1 cellular context compared by ENCODE assay signal in genomic region chr6:16390909-16391450, GRCh38.
A peak's percentile ranks its signal among the peaks of the same experiment; 100 is the strongest.
TF ChIP-seq lines count a peak whose summit lies in the region.
"Not testable (repeated sequence)": the region's sequence is repeated elsewhere in the genome, so short reads cannot be mapped to it uniquely, and the experiment has no call there.

No MANE protein-coding gene starts in this region.

TF ChIP-seq in K562, 482 proteins besides CTCF, POLR2A, EP300 and RAD21 (continued from another document):
- TF ChIP-seq, protein P1, sequence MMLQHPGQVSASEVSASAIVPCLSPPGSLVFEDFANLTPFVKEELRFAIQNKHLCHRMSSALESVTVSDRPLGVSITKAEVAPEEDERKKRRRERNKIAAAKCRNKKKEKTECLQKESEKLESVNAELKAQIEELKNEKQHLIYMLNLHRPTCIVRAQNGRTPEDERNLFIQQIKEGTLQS (IDR thresholded peaks at IDR 0.05): peak; percentile 89
- TF ChIP-seq, protein P1 (CRISPR knock-in tag; conservative IDR thresholded peaks at IDR 0.05): not testable (repeated sequence)
- peak; percentile 58; the same call in 1 of the 2 replicates for TF ChIP-seq ATF7 (IDR thresholded peaks at IDR 0.05)
- peak; percentile 51; the same call in 1 of the 2 replicates for TF ChIP-seq ZNF384 (IDR thresholded peaks at IDR 0.05; ENCODE audit: low read depth, low read length)
